In the genomic region with DNA sequence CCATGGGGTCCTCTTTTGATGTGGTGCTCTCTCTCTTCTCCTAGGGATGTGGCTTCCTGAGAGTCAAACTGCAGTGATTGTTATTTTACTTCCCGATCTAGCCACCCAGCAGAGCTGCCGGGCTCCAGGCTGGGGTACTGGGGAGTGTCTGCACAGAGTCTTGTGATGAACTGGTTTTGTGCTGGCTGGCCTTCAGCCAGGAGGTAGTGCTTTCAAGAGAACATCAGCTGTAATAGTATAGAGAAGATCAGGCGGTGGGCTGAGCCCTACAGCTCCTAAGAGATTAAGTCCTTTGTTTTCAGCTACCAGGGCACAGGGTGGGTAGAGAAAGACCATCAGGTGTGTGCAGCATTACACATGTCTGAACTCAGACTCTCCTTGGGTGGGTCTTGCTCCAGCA, we compare ENCODE assay signal across 25 cellular contexts. TPM values are rescaled to one million over a fixed set of nuclear protein-coding genes. Genes with fewer than 3 reads are reported as not detected.
"Had no signal": no experiment of that assay in that cellular context is flagged by ENCODE, and none has a peak within 500 bp of the region (broad histone marks: within the 10 kb centered on the region; RNA-seq: fewer than 3 reads in every experiment).

No MANE protein-coding gene starts in this region.

- H3K36me3 ChIP-seq: SJSA1 had no signal

- H3K4me1 ChIP-seq: body of pancreas, SJSA1 had no signal

- H3K9me3 ChIP-seq: body of pancreas, SJSA1 had no signal

- DNase-seq: activated CD4-positive, alpha-beta T cell treated with anti-CD3 and anti-CD28 coated beads, Interleukin-2, amount 10 ng/mL, durations not matched to agents 24 days and 14 days; activated CD4-positive, alpha-beta T cell treated with anti-CD3 and anti-CD28 coated beads, Interleukin-2, amount 50 U/mL, for 48 hours; activated CD4-positive, CD25-positive, alpha-beta regulatory T cell treated with anti-CD3 and anti-CD28 coated beads, Interleukin-2, amount 50 U/mL, for 72 hours; activated CD8-positive, alpha-beta memory T cell treated with anti-CD3 and anti-CD28 coated beads, Interleukin-2, amount 10 ng/mL, durations not matched to agents 7 days and 5 days; activated effector memory CD4-positive, alpha-beta T cell treated with Interleukin-2 at 50 U/mL for 16 hours; activated naive CD4-positive, alpha-beta T cell; activated T-cell treated with anti-CD3 and anti-CD28 coated beads, Interleukin-2, amount 50 U/mL, for 24 hours; aorta; body of pancreas; central memory CD4-positive, alpha-beta T cell; NCI-H1105 treated with DMSO at 0.1 percent for 48 hours; NCI-H1436 treated with DMSO at 0.1 percent for 48 hours; NCI-H187; NCI-H2081; NCI-H446; NCI-H524; PC-3; SHP77; T-helper 17 cell; T-helper 9 cell had no signal

- H3K27ac ChIP-seq: body of pancreas, SJSA1 had no signal

- ATAC-seq: activated CD8-positive, alpha-beta memory T cell treated with anti-CD3 and anti-CD28 coated beads, Interleukin-2, amount 10 ng/mL, durations not matched to agents 7 days and 5 days; body of pancreas; PC-3; SK-N-SH treated with all-trans-retinoic acid at 6 μM for 48 hours; T-helper 17 cell; WTC11 had no signal

- H3K4me3 ChIP-seq: body of pancreas, SJSA1 had no signal

- H3K27me3 ChIP-seq: body of pancreas, SJSA1 had no signal

RNA-seq across cellular contexts. Expression of a gene that starts 59.0 kb away (rescaled TPM):
- total RNA-seq: activated CD4-positive, alpha-beta T cell treated with anti-CD3 and anti-CD28 coated beads, Interleukin-2, amount 10 ng/mL, durations not matched to agents 24 days and 14 days; activated CD8-positive, alpha-beta memory T cell treated with anti-CD3 and anti-CD28 coated beads, Interleukin-2, amount 10 ng/mL, durations not matched to agents 7 days and 5 days; activated T-helper 1 cell treated with anti-CD3 and anti-CD28 coated beads, Interleukin-12 subunit alpha, Interleukin-12 subunit beta, Interleukin-2, Interleukin-4 antibody, amounts not matched to agents 30 ng/mL and 10 ng/mL and 1 ng/mL, durations not matched to agents 14 hours and 24 hours and 36 hours; body of pancreas; bronchial epithelial cell; PC-3; SJSA1; T-helper 17 cell; WTC11 had no signal
- polyA plus RNA-seq: aorta had no signal
